ENCODE assay signal across 15 cellular contexts in the genomic region with DNA sequence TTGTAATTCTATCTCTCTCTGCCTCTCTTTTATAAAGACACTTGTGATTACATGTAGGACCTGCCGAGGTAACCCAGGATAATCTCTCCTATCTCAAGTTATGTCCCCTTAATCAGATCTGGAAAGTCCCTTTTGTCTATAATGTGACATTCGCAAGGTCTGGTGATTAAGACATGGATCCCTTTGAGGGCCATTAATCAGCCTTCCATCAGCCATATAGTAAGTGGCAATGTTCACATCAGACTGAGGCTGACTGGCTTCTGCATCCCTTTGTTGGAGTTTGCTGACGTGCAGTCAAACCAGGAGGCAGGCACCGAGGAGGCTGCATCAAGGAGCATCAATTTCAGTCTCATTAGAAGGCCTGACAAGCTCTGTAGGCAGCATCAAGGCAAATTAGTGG.
DNase-seq lines count a peak whose midpoint lies in the region; ATAC-seq and TF ChIP-seq lines count a peak whose summit lies in the region.
"Had no signal": no experiment of that assay in that cellular context is flagged by ENCODE, and none has a peak within 500 bp of the region (broad histone marks: within the 10 kb centered on the region; RNA-seq: fewer than 3 reads in every experiment).

No MANE protein-coding gene starts in this region.

- H3K4me1 Mint-ChIP-seq in CD4-positive, CD25-positive, alpha-beta regulatory T cell: peaks cover 0 to 24% (median 15%) of the 10 kb centered on the region in 4 donors
- H3K4me1 Mint-ChIP-seq in brain: peaks cover 22% of the 10 kb centered on the region
- H3K4me1 Mint-ChIP-seq in neural progenitor cell: peaks cover 18% of the 10 kb centered on the region
- H3K4me1 Mint-ChIP-seq: GM23338 had no signal

- no peak for DNase-seq in CD4-positive, CD25-positive, alpha-beta regulatory T cell
- DNase-seq in NCI-H82 (lab: John Stamatoyannopoulos, UW) (peak; percentile 70), neural progenitor cell (ENCODE audit: low spot score) (no peak), Ammon's horn (ENCODE audit: low spot score) (no peak)
- DNase-seq: 8988T; CD8-positive, alpha-beta memory T cell; COR-L47; HCEC 1CT had no signal

- no peak overlapping the region for H3K9ac ChIP-seq in neural progenitor cell
- H3K9ac ChIP-seq: BLaER1 treated with 17β-estradiol and CSF1 and Interleukin-3, amounts not matched to agents 10 nM and 100 nM had no signal

- H2AFZ ChIP-seq in neural progenitor cell (replicated peaks): no peak overlapping the region
- H2AFZ ChIP-seq: GM23338 had no signal

- peak overlapping the region in 2 of 3 donors; percentile 26 to 33 for H3K27ac Mint-ChIP-seq in CD4-positive, CD25-positive, alpha-beta regulatory T cell
- H3K27ac Mint-ChIP-seq in brain (peak overlapping the region in 3 of 5 experiments; percentile 2 to 59 (median 3)), neural progenitor cell (peak overlapping the region; percentile 32)
- H3K27ac Mint-ChIP-seq: B cell, GM23338 had no signal

- no peak overlapping the region for H3K4me3 ChIP-seq in CD4-positive, CD25-positive, alpha-beta regulatory T cell (ENCODE audit: low read depth, low read length)
- H3K4me3 ChIP-seq in neural progenitor cell: no peak overlapping the region
- H3K4me3 ChIP-seq: BLaER1 treated with 17β-estradiol and CSF1 and Interleukin-3, amounts not matched to agents 10 nM and 100 nM; GM23338 had no signal

- no peak overlapping the region for H3K4me3 Mint-ChIP-seq in CD4-positive, CD25-positive, alpha-beta regulatory T cell
- H3K4me3 Mint-ChIP-seq in brain: no peak overlapping the region
- no peak overlapping the region for H3K4me3 Mint-ChIP-seq in neural progenitor cell
- H3K4me3 Mint-ChIP-seq: B cell; CD8-positive, alpha-beta memory T cell; GM23338; IgD-negative memory B cell had no signal

- H3K4me2 ChIP-seq in neural progenitor cell: no peak overlapping the region
- H3K4me2 ChIP-seq: BLaER1 treated with 17β-estradiol and CSF1 and Interleukin-3, amounts not matched to agents 10 nM and 100 nM; GM23338 had no signal

- no peaks in the 10 kb centered on the region for H3K79me2 ChIP-seq in neural progenitor cell (ENCODE audit: low read depth)

- TF ChIP-seq CTCF in brain (conservative IDR thresholded peaks at IDR 0.05) (no peak), neural progenitor cell (IDR thresholded peaks at IDR 0.05) (no peak)

- no peaks in the 10 kb centered on the region for H3K27me3 ChIP-seq in CD4-positive, CD25-positive, alpha-beta regulatory T cell (ENCODE audit: control insufficient read depth, insufficient read depth, low read length)
- H3K27me3 ChIP-seq in neural progenitor cell: no peaks in the 10 kb centered on the region
- H3K27me3 ChIP-seq: BLaER1 treated with 17β-estradiol and CSF1 and Interleukin-3, amounts not matched to agents 10 nM and 100 nM had no signal

- no peak for ATAC-seq in CD4-positive, CD25-positive, alpha-beta regulatory T cell (ENCODE audit: low read depth in 2 of 2)
- ATAC-seq in HG03521 (IDR thresholded peaks at IDR 0.05; ENCODE audit: unreplicated experiment) (no peak), HG02938 (IDR thresholded peaks at IDR 0.05; ENCODE audit: unreplicated experiment) (no peak)
- ATAC-seq: GM23338 had no signal

- no peaks in the 10 kb centered on the region for H3K27me3 Mint-ChIP-seq in CD4-positive, CD25-positive, alpha-beta regulatory T cell
- H3K27me3 Mint-ChIP-seq in brain: no peaks in the 10 kb centered on the region
- peaks cover 5% of the 10 kb centered on the region for H3K27me3 Mint-ChIP-seq in neural progenitor cell (ENCODE audit: insufficient read depth, low read depth)
- H3K27me3 Mint-ChIP-seq: B cell, IgD-negative memory B cell had no signal

- H3K27ac ChIP-seq in CD4-positive, CD25-positive, alpha-beta regulatory T cell (ENCODE audit: insufficient read depth, low read length, poor library complexity, severe bottlenecking): no peak overlapping the region
- no peak overlapping the region for H3K27ac ChIP-seq in neural progenitor cell
- H3K27ac ChIP-seq: BLaER1 treated with 17β-estradiol and CSF1 and Interleukin-3, amounts not matched to agents 10 nM and 100 nM had no signal

- no peaks in the 10 kb centered on the region for H3F3A ChIP-seq in neural progenitor cell (ENCODE audit: low read depth)

- peaks cover 3% of the 10 kb centered on the region in 2 experiments for H3K9me3 ChIP-seq in CD4-positive, CD25-positive, alpha-beta regulatory T cell (ENCODE audit: control insufficient read depth in 2 of 2, low read length in 2 of 2)
- H3K9me3 ChIP-seq in neural progenitor cell (ENCODE audit: low read depth): no peaks in the 10 kb centered on the region

- H3K36me3 Mint-ChIP-seq in CD4-positive, CD25-positive, alpha-beta regulatory T cell: peaks cover 37% of the 10 kb centered on the region
- H3K36me3 Mint-ChIP-seq in brain: no peaks in the 10 kb centered on the region
- peaks cover 2% of the 10 kb centered on the region for H3K36me3 Mint-ChIP-seq in neural progenitor cell

- H3K36me3 ChIP-seq in CD4-positive, CD25-positive, alpha-beta regulatory T cell (ENCODE audit: control insufficient read depth, insufficient read depth, low read length): peaks cover 2% of the 10 kb centered on the region
- no peaks in the 10 kb centered on the region for H3K36me3 ChIP-seq in neural progenitor cell

- no peaks in the 10 kb centered on the region for H4K20me1 ChIP-seq in neural progenitor cell (ENCODE audit: low read depth)
- H4K20me1 ChIP-seq: BLaER1 treated with 17β-estradiol and CSF1 and Interleukin-3, amounts not matched to agents 10 nM and 100 nM had no signal

- H3K9me3 Mint-ChIP-seq in CD4-positive, CD25-positive, alpha-beta regulatory T cell: peaks cover 0 to 3% (median 0%) of the 10 kb centered on the region in 7 donors
- H3K9me3 Mint-ChIP-seq in brain (peaks cover 3 to 9% (median 3%) of the 10 kb centered on the region in 5 experiments), neural progenitor cell (peaks cover 7% of the 10 kb centered on the region)
- H3K9me3 Mint-ChIP-seq: IgD-negative memory B cell had no signal

- no peaks in the 10 kb centered on the region for H3K4me1 ChIP-seq in CD4-positive, CD25-positive, alpha-beta regulatory T cell (ENCODE audit: control insufficient read depth, insufficient read depth, low read length, poor library complexity, severe bottlenecking)
- H3K4me1 ChIP-seq in neural progenitor cell: no peaks in the 10 kb centered on the region
- H3K4me1 ChIP-seq: BLaER1 treated with 17β-estradiol and CSF1 and Interleukin-3, amounts not matched to agents 10 nM and 100 nM had no signal
